ENCODE assay signal across 1 cellular context in genomic region chr1:28770601-28771165, GRCh38.
TF ChIP-seq lines count a peak whose summit lies in the region.

No MANE protein-coding gene starts in this region.

TF ChIP-seq in HepG2, 621 proteins besides CTCF, POLR2A, EP300 and RAD21:
- TF ChIP-seq PCBP1 (IDR thresholded peaks at IDR 0.05; ENCODE audit: borderline replicate concordance, low read depth, low read length) (0 out of 2 replicates have a peak, but pooled peaks have one; percentile 48), HNRNPK (IDR thresholded peaks at IDR 0.05; ENCODE audit: low read depth, low read length, poor library complexity, severe bottlenecking) (peak; percentile 79), PCBP2 (optimal IDR thresholded peaks at IDR 0.05; ENCODE audit: low read depth, low read length, poor library complexity, severe bottlenecking) (peak; percentile 95), ZNF7 (CRISPR knock-in tag; IDR thresholded peaks at IDR 0.05) (no peak)
